ENCODE assay signal across 14 cellular contexts in the genomic region with DNA sequence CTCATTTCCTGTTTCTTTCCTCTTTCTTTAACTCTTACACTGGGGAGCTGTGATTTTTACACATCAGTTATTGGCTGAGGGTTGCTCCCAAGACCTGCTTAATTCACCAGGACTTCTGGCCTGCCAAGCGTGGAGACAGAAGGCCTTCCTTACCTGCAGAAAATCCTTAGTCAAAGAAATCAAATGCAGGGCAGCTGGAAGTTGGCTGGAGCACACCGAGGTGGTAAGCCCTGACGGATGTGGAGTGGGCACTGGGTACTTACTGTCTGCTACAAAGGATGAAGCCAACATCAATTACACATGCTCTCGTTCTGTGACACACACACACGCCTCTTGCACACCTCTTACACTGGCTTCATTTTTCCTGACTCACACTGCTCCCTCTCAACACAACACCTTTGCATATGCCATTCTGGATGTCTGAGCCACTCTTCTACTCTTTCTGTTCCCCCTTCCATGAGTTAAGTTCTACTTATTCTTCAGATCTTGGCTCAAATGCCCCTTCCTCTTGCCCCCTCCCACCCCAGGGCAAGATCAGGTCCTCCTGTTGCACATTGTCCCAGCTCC.
"Had no signal": no experiment of that assay in that cellular context is flagged by ENCODE, and none has a peak within 500 bp of the region (broad histone marks: within the 10 kb centered on the region; RNA-seq: fewer than 3 reads in every experiment).

No MANE protein-coding gene starts in this region.

- ATAC-seq: foreskin keratinocyte; naive thymus-derived CD4-positive, alpha-beta T cell had no signal

- H3K4me3 Mint-ChIP-seq: naive thymus-derived CD4-positive, alpha-beta T cell; nephron progenitor cell had no signal

- H3K27me3 ChIP-seq: colonic mucosa, tibial nerve had no signal

- H3K9me3 ChIP-seq: colonic mucosa, neutrophil had no signal

- H3K4me3 ChIP-seq: colonic mucosa, smooth muscle cell, tibial nerve had no signal

- H3K4me2 ChIP-seq: smooth muscle cell had no signal

- H3K36me3 ChIP-seq: colonic mucosa, neutrophil had no signal

- H3K27ac ChIP-seq: colonic mucosa, foreskin keratinocyte, neutrophil, tibial nerve had no signal

- DNase-seq: dermis blood vessel endothelial cell; erythroblast; foreskin keratinocyte; kidney glomerular epithelial cell; mammary epithelial cell; naive thymus-derived CD4-positive, alpha-beta T cell; nephron progenitor cell; right cardiac atrium; stimulated activated CD4-positive, alpha-beta T cell treated with anti-CD3 and anti-CD28 coated beads, Interleukin-2, amount 100 ng/mL, for 48 hours; stimulated activated naive CD4-positive, alpha-beta T cell treated with Interleukin-2 at 50 U/mL for 16 hours had no signal

- H3K27ac Mint-ChIP-seq: naive thymus-derived CD4-positive, alpha-beta T cell; nephron progenitor cell had no signal

- H3K4me1 ChIP-seq: colonic mucosa, foreskin keratinocyte, tibial nerve had no signal
